Comparison of ENCODE assay signal across 8 cellular contexts in genomic region chr11:134224710-134225662, GRCh38. TPM values are rescaled to one million over a fixed set of nuclear protein-coding genes. Genes with fewer than 3 reads are reported as not detected.
DNase-seq lines count a peak whose midpoint lies in the region; ATAC-seq and TF ChIP-seq lines count a peak whose summit lies in the region.

No MANE protein-coding gene starts in this region.

- peak overlapping the region; percentile 67 for H3K9ac ChIP-seq in HUES64 (ENCODE audit: low read depth, low read length)
- H3K9ac ChIP-seq in SK-N-SH, result peak overlapping the region; percentile 78

- H3K36me3 Mint-ChIP-seq in activated naive CD8-positive, alpha-beta T cell treated with anti-CD3 and anti-CD28 coated beads for 36 hours, result peaks cover 26% of the 10 kb centered on the region

- CTCF ChIA-PET in SK-N-SH (lab: Yijun Ruan, JAX), result interaction anchor here (0.6 to 2.9 kb wide), 5 partner anchors 10 to 51 kb away, joined by 3 to 13 read pairs (median 5); partner anchors contain the start of gene GLB1L3

- TF ChIP-seq RAD21 in SK-N-SH (IDR thresholded peaks at IDR 0.05; ENCODE audit: low read length), result no peak

- H3K4me3 ChIP-seq in HUES64 (ENCODE audit: low read length) (peak overlapping the region; percentile 84), SK-N-SH (ENCODE audit: low read depth in 2 of 2, low read length in 1 of 2) (peak overlapping the region; percentile 79 to 94), uterus (peak overlapping the region; percentile 81 to 98)

- H3F3A ChIP-seq in SK-N-SH (replicated peaks; ENCODE audit: insufficient read depth), result no peaks in the 10 kb centered on the region

- H3K27ac ChIP-seq in HUES64 (ENCODE audit: low read depth, low read length) (no peak overlapping the region), SK-N-SH (ENCODE audit: low read depth in 2 of 2, low read length in 1 of 2) (peak overlapping the region; percentile 85 to 90; a peak in 3 of 4 replicates), uterus (peak overlapping the region; percentile 96)

- H3K36me3 ChIP-seq in HUES64 (ENCODE audit: insufficient read depth, low read length) (peaks cover 8% of the 10 kb centered on the region), SK-N-SH (replicated peaks in 1 of 2; ENCODE audit: control insufficient read depth in 1 of 2, insufficient read depth in 2 of 2, low read length in 1 of 2) (peaks cover 12 to 17% of the 10 kb centered on the region in 2 experiments), uterus (no peaks in the 10 kb centered on the region)

- peak overlapping the region; percentile 88 for H3K4me2 ChIP-seq in SK-N-SH

- peak; percentile 92 for DNase-seq in COR-L47 (lab: John Stamatoyannopoulos, UW)
- peak; percentile 66 for DNase-seq in SK-N-SH
- peak; percentile 77 for DNase-seq in activated naive CD8-positive, alpha-beta T cell treated with anti-CD3 and anti-CD28 coated beads for 36 hours
- DNase-seq in left cardiac atrium, result peak; percentile 74
- peak; percentile 90 for DNase-seq in posterior vena cava (ENCODE audit: low spot score)
- DNase-seq in uterus, result peak; percentile 29 to 39

- H3K27me3 ChIP-seq in HUES64 (ENCODE audit: insufficient read depth, low read length) (peaks cover 10% of the 10 kb centered on the region), SK-N-SH (ENCODE audit: insufficient read depth) (no peaks in the 10 kb centered on the region), uterus (no peaks in the 10 kb centered on the region)

- peak; percentile 17 for ATAC-seq in GM21390 (IDR thresholded peaks at IDR 0.05; ENCODE audit: unreplicated experiment)
- peak; percentile 45 to 56 for ATAC-seq in left cardiac atrium

- POLR2A ChIA-PET in SK-N-SH (lab: Yijun Ruan, JAX), result interaction anchor here (0.6 to 1.2 kb wide), 7 partner anchors 8 to 41 kb away, joined by 3 to 7 read pairs (median 3); partner anchors contain the start of gene ACAD8

- TF ChIP-seq CTCF in SK-N-SH (IDR thresholded peaks at IDR 0.05) (no peak), uterus (IDR thresholded peaks at IDR 0.05) (peak in 1 of 4 experiments; percentile 3)

- peaks cover 13% of the 10 kb centered on the region for H4K20me1 ChIP-seq in SK-N-SH (ENCODE audit: insufficient read depth)

- H3K4me1 ChIP-seq in HUES64 (ENCODE audit: insufficient read depth, low read length), result peaks cover 8% of the 10 kb centered on the region; the same call in 1 of the 2 replicates
- H3K4me1 ChIP-seq in SK-N-SH (ENCODE audit: control insufficient read depth in 1 of 2, insufficient read depth in 2 of 2, low read depth in 1 of 2, low read length in 1 of 2), result peaks cover 6 to 41% of the 10 kb centered on the region in 2 experiments; a peak in 3 of 4 replicates
- peaks cover 0 to 9% of the 10 kb centered on the region in 2 donors for H3K4me1 ChIP-seq in uterus

- H3K27ac Mint-ChIP-seq in activated naive CD8-positive, alpha-beta T cell treated with anti-CD3 and anti-CD28 coated beads for 36 hours, result peak overlapping the region; percentile 84

- H3K9me2 ChIP-seq in SK-N-SH, result no peaks in the 10 kb centered on the region

- intact Hi-C loops in left cardiac atrium (cut with DNase I) (no loop called here), posterior vena cava (cut with DNase I) (no loop called here), uterus (cut with DNase I; ENCODE audit: low total_unique reads) (no loop called here)

- H3K27me3 Mint-ChIP-seq in activated naive CD8-positive, alpha-beta T cell treated with anti-CD3 and anti-CD28 coated beads for 36 hours, result no peaks in the 10 kb centered on the region

- under 1% methylated on average over 93 of the region's 93 CpGs for WGBS in HUES64
- WGBS in SK-N-SH (ENCODE audit: low lambda C conversion rate), result 0% methylated on average over 24 of the region's 93 CpGs

- no peak for TF ChIP-seq POLR2A in uterus (IDR thresholded peaks at IDR 0.05)

- TF ChIP-seq EP300 in SK-N-SH (IDR thresholded peaks at IDR 0.05; ENCODE audit: borderline replicate concordance in 1 of 2, low read depth in 1 of 2, low read length in 1 of 2), result no peak

- no peaks in the 10 kb centered on the region for H3K9me3 Mint-ChIP-seq in activated naive CD8-positive, alpha-beta T cell treated with anti-CD3 and anti-CD28 coated beads for 36 hours

- peaks cover 83% of the 10 kb centered on the region for H3K79me2 ChIP-seq in SK-N-SH (ENCODE audit: insufficient read depth)

- peaks cover 71% of the 10 kb centered on the region for H3K4me1 Mint-ChIP-seq in activated naive CD8-positive, alpha-beta T cell treated with anti-CD3 and anti-CD28 coated beads for 36 hours

- H3K4me3 Mint-ChIP-seq in activated naive CD8-positive, alpha-beta T cell treated with anti-CD3 and anti-CD28 coated beads for 36 hours, result peak overlapping the region; percentile 87

- H3K9me3 ChIP-seq in HUES64 (ENCODE audit: insufficient read depth, low read depth, low read length) (no peaks in the 10 kb centered on the region), SK-N-SH (no peaks in the 10 kb centered on the region), uterus (no peaks in the 10 kb centered on the region)

- peak overlapping the region; percentile 50 for H2AFZ ChIP-seq in SK-N-SH (ENCODE audit: low read depth)

TF ChIP-seq in SK-N-SH, 30 proteins besides CTCF, POLR2A, EP300 and RAD21 (continues in another document):
- TF ChIP-seq FOXM1 (IDR thresholded peaks at IDR 0.05; ENCODE audit: low read depth) (no peak), SMC3 (IDR thresholded peaks at IDR 0.05; ENCODE audit: low read depth, low read length) (no peak), RFX5 (IDR thresholded peaks at IDR 0.05; ENCODE audit: low read length) (no peak), MXI1 (IDR thresholded peaks at IDR 0.05; ENCODE audit: low read depth, low read length) (peak; percentile 89)
- TF ChIP-seq, protein P1, sequence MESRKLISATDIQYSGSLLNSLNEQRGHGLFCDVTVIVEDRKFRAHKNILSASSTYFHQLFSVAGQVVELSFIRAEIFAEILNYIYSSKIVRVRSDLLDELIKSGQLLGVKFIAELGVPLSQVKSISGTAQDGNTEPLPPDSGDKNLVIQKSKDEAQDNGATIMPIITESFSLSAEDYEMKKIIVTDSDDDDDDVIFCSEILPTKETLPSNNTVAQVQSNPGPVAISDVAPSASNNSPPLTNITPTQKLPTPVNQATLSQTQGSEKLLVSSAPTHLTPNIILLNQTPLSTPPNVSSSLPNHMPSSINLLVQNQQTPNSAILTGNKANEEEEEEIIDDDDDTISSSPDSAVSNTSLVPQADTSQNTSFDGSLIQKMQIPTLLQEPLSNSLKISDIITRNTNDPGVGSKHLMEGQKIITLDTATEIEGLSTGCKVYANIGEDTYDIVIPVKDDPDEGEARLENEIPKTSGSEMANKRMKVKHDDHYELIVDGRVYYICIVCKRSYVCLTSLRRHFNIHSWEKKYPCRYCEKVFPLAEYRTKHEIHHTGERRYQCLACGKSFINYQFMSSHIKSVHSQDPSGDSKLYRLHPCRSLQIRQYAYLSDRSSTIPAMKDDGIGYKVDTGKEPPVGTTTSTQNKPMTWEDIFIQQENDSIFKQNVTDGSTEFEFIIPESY (IDR thresholded peaks at IDR 0.05; ENCODE audit: borderline replicate concordance, low read depth), result no peak

RNA-seq across cellular contexts. Expression of gene VPS26B, which starts 0.5 kb away (rescaled TPM):
- polyA plus RNA-seq in HUES64 (2013, experiment 1 of 2), result 20.1 TPM
- polyA plus RNA-seq in HUES64 (2013, experiment 2 of 2), result 19.5 TPM
- 53.0 and 56.0 TPM in 2 replicates for polyA plus RNA-seq in SK-N-SH (2012; rRNA removed)
- 32.6 and 46.3 TPM in 2 replicates for polyA plus RNA-seq in SK-N-SH (2012; cell fraction: cytosol; rRNA removed)
- 100 and 128 TPM in 2 replicates for polyA plus RNA-seq in SK-N-SH (2012; cell fraction: nucleus; rRNA removed)
- total RNA-seq in activated naive CD8-positive, alpha-beta T cell treated with anti-CD3 and anti-CD28 coated beads for 36 hours, result 10 to 100 TPM; 28.8 to 30.3 TPM
- total RNA-seq in left cardiac atrium (10 to 100 TPM; 25.7 to 29.4 TPM), posterior vena cava (10 to 100 TPM; 30.7 to 34.1 TPM), uterus (10 to 100 TPM; 10.6 to 46.5 (median 39.8) TPM)

RNA-seq across cellular contexts. Expression of gene NCAPD3, which starts 1.2 kb away (rescaled TPM):
- polyA plus RNA-seq in HUES64 (2013, experiment 1 of 2), result 32.7 TPM
- 30.6 TPM for polyA plus RNA-seq in HUES64 (2013, experiment 2 of 2)
- polyA plus RNA-seq in SK-N-SH (2012; rRNA removed), result 19.5 and 22.0 TPM in 2 replicates
- 13.2 and 17.6 TPM in 2 replicates for polyA plus RNA-seq in SK-N-SH (2012; cell fraction: cytosol; rRNA removed)
- polyA plus RNA-seq in SK-N-SH (2012; cell fraction: nucleus; rRNA removed), result 36.6 and 38.4 TPM in 2 replicates
- total RNA-seq in activated naive CD8-positive, alpha-beta T cell treated with anti-CD3 and anti-CD28 coated beads for 36 hours, result 10 to 100 TPM; 93.4 to 96.7 TPM
- total RNA-seq in left cardiac atrium, result 10 to 100 TPM in 1 of 2 donors, 1 to 10 TPM in 1; 9.4 to 11.5 TPM
- total RNA-seq in posterior vena cava, result 10 to 100 TPM; 12.6 to 15.2 TPM
- 10 to 100 TPM in 2 of 4 donors, 1 to 10 TPM in 2; 6.4 to 27.1 (median 9.9) TPM for total RNA-seq in uterus

RNA-seq across cellular contexts. Expression of gene THYN1, which starts 28.2 kb away (rescaled TPM):
- polyA plus RNA-seq in HUES64 (2013, experiment 1 of 2), result 96.5 TPM
- 101 TPM for polyA plus RNA-seq in HUES64 (2013, experiment 2 of 2)
- 61.8 and 67.0 TPM in 2 replicates for polyA plus RNA-seq in SK-N-SH (2012; rRNA removed)
- polyA plus RNA-seq in SK-N-SH (2012; cell fraction: cytosol; rRNA removed), result 66.8 and 70.4 TPM in 2 replicates
- polyA plus RNA-seq in SK-N-SH (2012; cell fraction: nucleus; rRNA removed), result 53.2 and 70.4 TPM in 2 replicates
- 10 to 100 TPM; 79.5 to 79.8 TPM for total RNA-seq in activated naive CD8-positive, alpha-beta T cell treated with anti-CD3 and anti-CD28 coated beads for 36 hours
- total RNA-seq in left cardiac atrium (10 to 100 TPM; 32.5 to 37.1 TPM), posterior vena cava (10 to 100 TPM; 21.0 to 37.3 TPM), uterus (100 to 1,000 TPM in 1 of 4 donors, 10 to 100 TPM in 3; 49.8 to 143 (median 53.6) TPM)

RNA-seq across cellular contexts. Expression of gene ACAD8, which starts 28.4 kb away (rescaled TPM):
- polyA plus RNA-seq in HUES64 (2013, experiment 1 of 2), result 32.9 TPM
- polyA plus RNA-seq in HUES64 (2013, experiment 2 of 2), result 30.4 TPM
- polyA plus RNA-seq in SK-N-SH (2012; rRNA removed), result 29.8 and 39.8 TPM in 2 replicates
- polyA plus RNA-seq in SK-N-SH (2012; cell fraction: cytosol; rRNA removed), result 20.8 and 23.6 TPM in 2 replicates
- 64.9 and 101 TPM in 2 replicates for polyA plus RNA-seq in SK-N-SH (2012; cell fraction: nucleus; rRNA removed)
- total RNA-seq in activated naive CD8-positive, alpha-beta T cell treated with anti-CD3 and anti-CD28 coated beads for 36 hours, result 10 to 100 TPM; 20.9 to 21.1 TPM
- total RNA-seq in left cardiac atrium (10 to 100 TPM; 25.7 to 27.3 TPM), posterior vena cava (10 to 100 TPM; 12.9 to 16.9 TPM), uterus (10 to 100 TPM; 16.5 to 26.5 (median 21.5) TPM)

RNA-seq across cellular contexts. Expression of gene GLB1L3, which starts 51.2 kb away (rescaled TPM):
- polyA plus RNA-seq in HUES64 (2013, experiment 1 of 2), result 9.6 TPM
- polyA plus RNA-seq in HUES64 (2013, experiment 2 of 2), result 7.3 TPM
- 0.10 TPM in 1 of 2 replicates, not detected in the other for polyA plus RNA-seq in SK-N-SH (2012; rRNA removed)
- polyA plus RNA-seq in SK-N-SH (2012; cell fraction: cytosol; rRNA removed), result 0.03 TPM in 1 of 2 replicates, not detected in the other
- polyA plus RNA-seq in SK-N-SH (2012; cell fraction: nucleus; rRNA removed), result 0.05 and 0.11 TPM in 2 replicates
- 10 to 100 TPM in 1 of 2 experiments, 1 to 10 TPM in 1; 9.8 to 10.9 TPM for total RNA-seq in activated naive CD8-positive, alpha-beta T cell treated with anti-CD3 and anti-CD28 coated beads for 36 hours
- total RNA-seq in left cardiac atrium (not detected), posterior vena cava (not detected), uterus (1 to 10 TPM in 2 of 4 donors, not detected in 2; 1.4 to 7.2 TPM)

Comparison
In these comparisons a context has a peak if more than half of its experiments do, and no peak if none do; other contexts are left out.
1. DNase-seq: peak in every context shown above with its lines; median percentile 92 in COR-L47; 90 in posterior vena cava; 77 in activated naive CD8-positive, alpha-beta T cell treated with anti-CD3 and anti-CD28 coated beads for 36 hours; 74 in left cardiac atrium; 66 in SK-N-SH; 34 in uterus.